2 cellular contexts compared by ENCODE assay signal in the genomic region with DNA sequence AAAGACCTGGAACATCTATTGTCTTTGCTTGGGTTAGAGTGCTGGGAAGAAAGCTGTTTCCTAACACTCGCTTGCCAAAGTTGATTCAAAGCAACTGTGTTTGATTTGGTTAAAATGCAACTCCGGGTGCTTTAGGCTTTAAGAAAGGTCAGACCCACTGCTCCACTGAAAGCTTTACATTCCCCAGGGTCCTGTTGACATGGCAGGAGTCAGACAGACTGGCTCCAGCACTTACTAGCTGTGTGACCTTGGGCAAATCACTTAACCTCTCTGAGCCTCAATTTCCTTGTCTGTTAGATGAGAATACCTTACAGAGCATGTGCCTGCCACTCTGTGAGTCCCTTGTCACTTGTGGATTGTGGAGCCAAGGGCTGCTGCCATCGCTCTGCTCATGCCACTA.
TF ChIP-seq lines count a peak whose summit lies in the region.

No MANE protein-coding gene starts in this region.

TF ChIP-seq in GM23338, 12 proteins besides CTCF, POLR2A, EP300 and RAD21 (continued from another document):
- no peak for TF ChIP-seq ZNF462 (CRISPR knock-in tag; IDR thresholded peaks at IDR 0.05)
- no peak for TF ChIP-seq ZNF114 (CRISPR knock-in tag; IDR thresholded peaks at IDR 0.05)
- no peak for TF ChIP-seq EZH2 (IDR thresholded peaks at IDR 0.05; ENCODE audit: low read depth, unreplicated experiment)
- no peak for TF ChIP-seq EZH2phosphoT487 (IDR thresholded peaks at IDR 0.05; ENCODE audit: unreplicated experiment)
- TF ChIP-seq ETS1 (IDR thresholded peaks at IDR 0.05): no peak
- no peak for TF ChIP-seq ZNF331 (CRISPR knock-in tag; IDR thresholded peaks at IDR 0.05; ENCODE audit: low read depth)
- no peak for TF ChIP-seq CREB1 (CRISPR knock-in tag; IDR thresholded peaks at IDR 0.05; ENCODE audit: low read depth)
- no peak for TF ChIP-seq NANOG (IDR thresholded peaks at IDR 0.05; ENCODE audit: borderline replicate concordance)
- no peak for TF ChIP-seq JUNB (IDR thresholded peaks at IDR 0.05; ENCODE audit: unreplicated experiment)
- TF ChIP-seq, protein P1, sequence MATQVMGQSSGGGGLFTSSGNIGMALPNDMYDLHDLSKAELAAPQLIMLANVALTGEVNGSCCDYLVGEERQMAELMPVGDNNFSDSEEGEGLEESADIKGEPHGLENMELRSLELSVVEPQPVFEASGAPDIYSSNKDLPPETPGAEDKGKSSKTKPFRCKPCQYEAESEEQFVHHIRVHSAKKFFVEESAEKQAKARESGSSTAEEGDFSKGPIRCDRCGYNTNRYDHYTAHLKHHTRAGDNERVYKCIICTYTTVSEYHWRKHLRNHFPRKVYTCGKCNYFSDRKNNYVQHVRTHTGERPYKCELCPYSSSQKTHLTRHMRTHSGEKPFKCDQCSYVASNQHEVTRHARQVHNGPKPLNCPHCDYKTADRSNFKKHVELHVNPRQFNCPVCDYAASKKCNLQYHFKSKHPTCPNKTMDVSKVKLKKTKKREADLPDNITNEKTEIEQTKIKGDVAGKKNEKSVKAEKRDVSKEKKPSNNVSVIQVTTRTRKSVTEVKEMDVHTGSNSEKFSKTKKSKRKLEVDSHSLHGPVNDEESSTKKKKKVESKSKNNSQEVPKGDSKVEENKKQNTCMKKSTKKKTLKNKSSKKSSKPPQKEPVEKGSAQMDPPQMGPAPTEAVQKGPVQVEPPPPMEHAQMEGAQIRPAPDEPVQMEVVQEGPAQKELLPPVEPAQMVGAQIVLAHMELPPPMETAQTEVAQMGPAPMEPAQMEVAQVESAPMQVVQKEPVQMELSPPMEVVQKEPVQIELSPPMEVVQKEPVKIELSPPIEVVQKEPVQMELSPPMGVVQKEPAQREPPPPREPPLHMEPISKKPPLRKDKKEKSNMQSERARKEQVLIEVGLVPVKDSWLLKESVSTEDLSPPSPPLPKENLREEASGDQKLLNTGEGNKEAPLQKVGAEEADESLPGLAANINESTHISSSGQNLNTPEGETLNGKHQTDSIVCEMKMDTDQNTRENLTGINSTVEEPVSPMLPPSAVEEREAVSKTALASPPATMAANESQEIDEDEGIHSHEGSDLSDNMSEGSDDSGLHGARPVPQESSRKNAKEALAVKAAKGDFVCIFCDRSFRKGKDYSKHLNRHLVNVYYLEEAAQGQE (IDR thresholded peaks at IDR 0.05; ENCODE audit: unreplicated experiment): no peak

TF ChIP-seq in WTC11, 78 proteins besides CTCF, POLR2A, EP300 and RAD21 (continued from another document):
- TF ChIP-seq, protein P2, sequence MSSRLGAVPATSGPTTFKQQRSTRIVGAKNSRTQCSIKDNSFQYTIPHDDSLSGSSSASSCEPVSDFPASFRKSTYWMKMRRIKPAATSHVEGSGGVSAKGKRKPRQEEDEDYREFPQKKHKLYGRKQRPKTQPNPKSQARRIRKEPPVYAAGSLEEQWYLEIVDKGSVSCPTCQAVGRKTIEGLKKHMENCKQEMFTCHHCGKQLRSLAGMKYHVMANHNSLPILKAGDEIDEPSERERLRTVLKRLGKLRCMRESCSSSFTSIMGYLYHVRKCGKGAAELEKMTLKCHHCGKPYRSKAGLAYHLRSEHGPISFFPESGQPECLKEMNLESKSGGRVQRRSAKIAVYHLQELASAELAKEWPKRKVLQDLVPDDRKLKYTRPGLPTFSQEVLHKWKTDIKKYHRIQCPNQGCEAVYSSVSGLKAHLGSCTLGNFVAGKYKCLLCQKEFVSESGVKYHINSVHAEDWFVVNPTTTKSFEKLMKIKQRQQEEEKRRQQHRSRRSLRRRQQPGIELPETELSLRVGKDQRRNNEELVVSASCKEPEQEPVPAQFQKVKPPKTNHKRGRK (CRISPR knock-in tag; IDR thresholded peaks at IDR 0.05; ENCODE audit: borderline replicate concordance): no peak
- TF ChIP-seq NFE2L1 (CRISPR knock-in tag; IDR thresholded peaks at IDR 0.05) (no peak), ZNF396 (CRISPR knock-in tag; IDR thresholded peaks at IDR 0.05; ENCODE audit: borderline replicate concordance) (no peak), RORB (CRISPR knock-in tag; IDR thresholded peaks at IDR 0.05) (no peak)
